8 cellular contexts compared by ENCODE assay signal in the genomic region with DNA sequence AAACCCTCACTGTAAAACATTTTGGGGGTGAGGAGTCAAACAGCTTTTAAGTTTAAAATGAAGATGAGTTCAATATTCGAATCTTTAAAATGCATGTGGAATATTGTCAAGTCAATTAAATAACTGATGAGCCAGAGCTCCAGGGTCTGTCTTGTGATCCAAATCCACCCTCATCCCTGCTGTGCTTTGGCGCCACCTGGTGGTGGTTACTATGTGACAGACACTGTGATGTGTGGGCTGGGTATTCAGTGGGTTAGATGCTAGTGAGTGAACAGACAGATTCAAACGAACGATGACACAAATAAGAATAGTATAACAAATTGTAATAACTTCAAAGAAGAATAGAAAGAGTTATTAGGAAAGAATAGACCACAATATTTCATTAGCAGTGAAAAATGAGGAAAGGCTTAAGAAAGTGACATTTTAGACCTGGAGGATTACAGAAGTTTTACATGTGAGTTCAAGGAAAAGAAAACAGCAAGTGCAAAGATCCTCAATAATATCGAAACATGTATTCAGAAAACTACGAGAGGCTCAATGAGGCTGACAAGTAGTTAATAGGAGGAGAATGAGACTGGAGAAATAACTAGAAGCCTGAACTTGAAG. TPM values are rescaled to one million over a fixed set of nuclear protein-coding genes. Genes with fewer than 3 reads are reported as not detected.
DNase-seq lines count a peak whose midpoint lies in the region; ATAC-seq, FAIRE-seq and TF ChIP-seq lines count a peak whose summit lies in the region.

No MANE protein-coding gene starts in this region.

- no peaks in the 10 kb centered on the region for H3K36me3 ChIP-seq in HepG2 (replicated peaks in 1 of 2; ENCODE audit: control insufficient read depth in 1 of 2, insufficient read depth in 2 of 2, low read length in 2 of 2)

- H3K27ac ChIP-seq in 22Rv1, result no peak overlapping the region
- no peak overlapping the region for H3K27ac ChIP-seq in HepG2 (ENCODE audit: extremely low read length, insufficient read depth, low read length)

- H3K4me2 ChIP-seq in HepG2 (ENCODE audit: low read depth, low read length), result no peak overlapping the region

- CTCF ChIA-PET in HepG2 (lab: Yijun Ruan, JAX; ENCODE audit: low intra/inter-chr PET ratio, low total read pairs), result interaction anchor here (1.3 to 1.4 kb wide), 2 partner anchors 81 to 85 kb away, joined by 6 to 15 read pairs; no protein-coding TSS in a partner anchor

- H3K4me1 ChIP-seq in HepG2 (ENCODE audit: insufficient read depth, low read length), result no peaks in the 10 kb centered on the region

- peak; percentile 52 for TF ChIP-seq RAD21 in HepG2 (CRISPR knock-in tag; IDR thresholded peaks at IDR 0.05)

- FAIRE-seq in GM12892 (lab: Jason Lieb, UNC) (peak; percentile 72), HepG2 (lab: Jason Lieb, UNC) (peak; percentile 68)

- TF ChIP-seq CTCF in 22Rv1 (IDR thresholded peaks at IDR 0.05) (peak; percentile 98), choroid plexus epithelial cell (conservative IDR thresholded peaks at IDR 0.05; ENCODE audit: low read depth, low read length) (peak; percentile 99), HepG2 (CRISPR knock-in tag; IDR thresholded peaks at IDR 0.05) (peak; percentile 86)

- ATAC-seq in HG02840 (IDR thresholded peaks at IDR 0.05; ENCODE audit: low FRiP score, unreplicated experiment) (peak; percentile 90), HepG2 (peak; percentile 99)

- H3K79me2 ChIP-seq in HepG2 (ENCODE audit: insufficient read depth, low read length), result no peaks in the 10 kb centered on the region

- intact Hi-C loops in HepG2 (cut with micrococcal nuclease; ENCODE audit: unreplicated experiment), result loop anchor here (1.0 to 5.0 kb wide), 2 partner anchors 82 to 1641 kb away; no protein-coding TSS in a partner anchor

- BruUV-seq in HepG2 (replicated peaks; lab: Mats Ljungman, UMichigan), result no TSS peak

- H3K27me3 ChIP-seq in HepG2 (ENCODE audit: control insufficient read depth in 1 of 2, insufficient read depth in 2 of 2, low read length in 2 of 2), result no peaks in the 10 kb centered on the region

- H4K20me1 ChIP-seq in HepG2 (ENCODE audit: insufficient read depth, low read length), result no peaks in the 10 kb centered on the region

- in situ Hi-C loops in HepG2 (cut with HindIII; ENCODE audit: extremely low pct_ligation_motif_present, low pct_unique_long_range_greater_than_20kb), result loop anchor here (5.0 kb wide), 1 partner anchor 81 kb away; no protein-coding TSS in a partner anchor

- H3K9me3 ChIP-seq in HepG2 (ENCODE audit: low read length), result no peaks in the 10 kb centered on the region

- H2AFZ ChIP-seq in HepG2 (ENCODE audit: low read length), result no peak overlapping the region

- POLR2A ChIA-PET in HepG2 (lab: Yijun Ruan, JAX), result no interaction called here

- H3K9ac ChIP-seq in HepG2 (ENCODE audit: insufficient read depth, low read depth, low read length), result no peak overlapping the region

- TF ChIP-seq POLR2A in GM12892 (IDR thresholded peaks at IDR 0.05; ENCODE audit: low read depth, low read length), result no peak
- TF ChIP-seq POLR2A in HepG2 (IDR thresholded peaks at IDR 0.05; ENCODE audit: insufficient read depth in 1 of 2, low read depth in 2 of 2, low read length in 2 of 2), result no peak

- H3K4me3 ChIP-seq in choroid plexus epithelial cell (ENCODE audit: low read depth, low read length) (no peak overlapping the region), HepG2 (replicated peaks in 1 of 3; ENCODE audit: insufficient read depth in 1 of 3, low read depth in 2 of 3, low read length in 3 of 3) (no peak overlapping the region)

- no peak for TF ChIP-seq EP300 in HepG2 (IDR thresholded peaks at IDR 0.05; ENCODE audit: low read depth in 2 of 2, low read length in 2 of 2)
- TF ChIP-seq EP300 in HepG2 (CRISPR knock-in tag; IDR thresholded peaks at IDR 0.05; ENCODE audit: borderline replicate concordance), result no peak

- under 1% methylated on average over 6 of the region's 6 CpGs for WGBS in HepG2 (ENCODE audit: low lambda C conversion rate)

- no peak for DNase-seq in GM12892 (ENCODE audit: insufficient read length)
- peak; percentile 39 for DNase-seq in NCI-H2029 (lab: John Stamatoyannopoulos, UW)
- peak; percentile 41 for DNase-seq in activated CD4-positive, alpha-beta T cell treated with anti-CD3 and anti-CD28 coated beads for 1 hour
- peak; percentile 86 for DNase-seq in choroid plexus epithelial cell (ENCODE audit: low read depth)
- DNase-seq in HepG2 (ENCODE audit: low spot score), result peak; percentile 56
- DNase-seq in stimulated activated CD4-positive, alpha-beta T cell treated with anti-CD3 and anti-CD28 coated beads, TNF-alpha, amount 100 ng/mL, for 24 hours (ENCODE audit: low read depth in 3 of 3), result peak; percentile 23 to 68 (median 52)

TF ChIP-seq in HepG2, 621 proteins besides CTCF, POLR2A, EP300 and RAD21:
- TF ChIP-seq ZSCAN20 (CRISPR knock-in tag; IDR thresholded peaks at IDR 0.05; ENCODE audit: borderline replicate concordance) (no peak), ZNF263 (CRISPR knock-in tag; IDR thresholded peaks at IDR 0.05) (peak; percentile 89), STAG1 (CRISPR knock-in tag; IDR thresholded peaks at IDR 0.05) (peak; percentile 67), TEAD3 (CRISPR knock-in tag; optimal IDR thresholded peaks at IDR 0.05; ENCODE audit: borderline replicate concordance) (peak; percentile 24), SMC3 (IDR thresholded peaks at IDR 0.05; ENCODE audit: low read length) (peak; percentile 76)
TF ChIP-seq in HepG2: peak in this region for 4.

RNA-seq across cellular contexts. Expression of a gene that starts 51.4 kb away (rescaled TPM):
- not detected for polyA plus RNA-seq in GM12892 (2012; ENCODE audit: missing spikeins)
- total RNA-seq in HepG2 (2016; rRNA removed; fragmentation: Illumina TruSeq; extraction: Trizol), result 1.5 and 4.1 TPM in 2 replicates
- total RNA-seq in HepG2 (2016; cell fraction: cytosol; rRNA removed; fragmentation: Illumina TruSeq; extraction: Trizol; ENCODE audit: low read depth), result 0.26 and 0.40 TPM in 2 replicates
- total RNA-seq in HepG2 (2016; cell fraction: insoluble cytoplasmic fraction; rRNA removed; fragmentation: Illumina TruSeq; extraction: Trizol), result 1.7 and 3.4 TPM in 2 replicates
- 0.83 and 1.3 TPM in 2 replicates for total RNA-seq in HepG2 (2016; cell fraction: membrane; rRNA removed; fragmentation: Illumina TruSeq; extraction: Trizol)
- 7.4 and 8.1 TPM in 2 replicates for total RNA-seq in HepG2 (2016; cell fraction: nucleus; rRNA removed; fragmentation: Illumina TruSeq; extraction: Trizol)
- 0.26 and 0.34 TPM in 2 replicates for polyA plus RNA-seq in HepG2 (2011; rRNA removed)
- polyA plus RNA-seq in HepG2 (2011; cell fraction: cytosol; rRNA removed), result 0.25 and 0.28 TPM in 2 replicates
- 0.16 and 0.21 TPM in 2 replicates for polyA plus RNA-seq in HepG2 (2011; cell fraction: nucleus; rRNA removed)
- 0.04 and 0.08 TPM in 2 replicates for polyA plus RNA-seq in HepG2 (2012)
- 0.07 and 0.10 TPM in 2 replicates for polyA plus RNA-seq in HepG2 (2016; cell fraction: cytosol; fragmentation: Illumina TruSeq; extraction: Trizol; ENCODE audit: low read depth)
- polyA plus RNA-seq in HepG2 (2016; cell fraction: insoluble cytoplasmic fraction; fragmentation: Illumina TruSeq; extraction: Trizol; ENCODE audit: low read depth), result 0.78 and 0.92 TPM in 2 replicates
- 0.24 and 0.31 TPM in 2 replicates for polyA plus RNA-seq in HepG2 (2016; cell fraction: membrane; fragmentation: Illumina TruSeq; extraction: Trizol; ENCODE audit: low read depth)
- 1.9 and 2.4 TPM in 2 replicates for polyA plus RNA-seq in HepG2 (2016; cell fraction: nucleus; fragmentation: Illumina TruSeq; extraction: Trizol; ENCODE audit: insufficient read depth, low read depth)
- 0.72 TPM in 1 of 2 replicates, not detected in the other for polyA minus RNA-seq in HepG2 (2011; rRNA and poly(A)+ RNA removed; ENCODE audit: low replicate concordance)
- polyA minus RNA-seq in HepG2 (2011; cell fraction: cytosol; rRNA and poly(A)+ RNA removed), result 0.97 and 1.6 TPM in 2 replicates
- polyA minus RNA-seq in HepG2 (2011; cell fraction: nucleus; rRNA and poly(A)+ RNA removed), result 1.6 and 2.2 TPM in 2 replicates
